ENCODE assay signal across 21 cellular contexts in genomic region chr1:8536521-8536920, GRCh38.
"Had no signal": no experiment of that assay in that cellular context is flagged by ENCODE, and none has a peak within 500 bp of the region (broad histone marks: within the 10 kb centered on the region; RNA-seq: fewer than 3 reads in every experiment).

No MANE protein-coding gene starts in this region.

- ATAC-seq: activated naive CD4-positive, alpha-beta T cell treated with anti-CD3 and anti-CD28 coated beads, Interleukin-2, amount 50 U/mL, for 72 hours; left lung had no signal

- H3K9me3 ChIP-seq: left lung, tibial nerve had no signal

- H3K9me3 Mint-ChIP-seq: activated naive CD4-positive, alpha-beta T cell treated with anti-CD3 and anti-CD28 coated beads, Interleukin-2, amount 50 U/mL, for 72 hours; central memory CD8-positive, alpha-beta T cell had no signal

- H3K27ac Mint-ChIP-seq: activated naive CD4-positive, alpha-beta T cell treated with anti-CD3 and anti-CD28 coated beads, Interleukin-2, amount 50 U/mL, for 72 hours had no signal

- H3K36me3 ChIP-seq: left lung had no signal

- H3K27me3 Mint-ChIP-seq: central memory CD8-positive, alpha-beta T cell had no signal

- H3K4me3 Mint-ChIP-seq: central memory CD8-positive, alpha-beta T cell had no signal

- H3K27ac ChIP-seq: coronary artery, left lung had no signal

- DNase-seq: activated CD4-positive, alpha-beta T cell treated with anti-CD3 and anti-CD28 coated beads, Interleukin-2, amount 50 U/mL, for 1 hour; activated CD4-positive, CD25-positive, alpha-beta regulatory T cell treated with anti-CD3 and anti-CD28 coated beads, Interleukin-2, amount 50 U/mL, for 72 hours; activated CD8-positive, alpha-beta memory T cell treated with anti-CD3 and anti-CD28 coated beads for 24 hours; activated CD8-positive, alpha-beta memory T cell treated with anti-CD3 and anti-CD28 coated beads, Interleukin-2, amount 50 U/mL, for 48 hours; activated effector memory CD4-positive, alpha-beta T cell treated with anti-CD3 and anti-CD28 coated beads, Interleukin-2, amount 50 U/mL, for 16 hours; activated T-cell treated with anti-CD3 and anti-CD28 coated beads, Interleukin-2, amount 50 U/mL, for 48 hours; amniotic stem cell; erythroblast; kidney; left lung; mammary epithelial cell; occipital lobe; posterior cingulate gyrus; SHP77 treated with DMSO at 0.1 percent for 48 hours; stimulated activated naive CD4-positive, alpha-beta T cell; substantia nigra; T1000 had no signal

- H3K4me3 ChIP-seq: coronary artery, left lung, tibial nerve had no signal

- H3K27me3 ChIP-seq: left lung, tibial nerve had no signal
